Comparison of ENCODE assay signal across 28 cellular contexts in genomic region chr19:34489175-34489574, GRCh38. TPM values are rescaled to one million over a fixed set of nuclear protein-coding genes. Genes with fewer than 3 reads are reported as not detected.
"Had no signal": no experiment of that assay in that cellular context is flagged by ENCODE, and none has a peak within 500 bp of the region (broad histone marks: within the 10 kb centered on the region; RNA-seq: fewer than 3 reads in every experiment).

No MANE protein-coding gene starts in this region.

- H3K4me3 ChIP-seq: esophagus squamous epithelium, skin epidermis, thoracic aorta had no signal

- DNase-seq: activated CD4-positive, alpha-beta T cell treated with anti-CD3 and anti-CD28 coated beads for 4 hours; activated CD4-positive, alpha-beta T cell treated with anti-CD3 and anti-CD28 coated beads, Interleukin-2, amount 50 U/mL, for 4 hours; activated CD4-positive, CD25-positive, alpha-beta regulatory T cell; activated effector memory CD4-positive, alpha-beta T cell treated with anti-CD3 and anti-CD28 coated beads, Interleukin-2, amount 50 U/mL, for 16 hours; activated naive CD4-positive, alpha-beta T cell treated with anti-CD3 and anti-CD28 coated beads, Interleukin-2, amount 50 U/mL, for 16 hours; activated naive CD8-positive, alpha-beta T cell treated with anti-CD3 and anti-CD28 coated beads, Interleukin-2, amount 50 U/mL, for 24 hours; activated T-cell treated with anti-CD3 and anti-CD28 coated beads for 4 hours; amygdala; central memory CD4-positive, alpha-beta T cell; dermis blood vessel endothelial cell; effector CD4-positive, alpha-beta T cell; esophagus squamous epithelium; foreskin melanocyte; left cardiac atrium; midbrain; naive thymus-derived CD4-positive, alpha-beta T cell; retina; stimulated activated CD4-positive, alpha-beta T cell treated with anti-CD3 and anti-CD28 coated beads, Interleukin-12 subunit alpha, Interleukin-12 subunit beta, amount 100 ng/mL, for 4 hours; stimulated activated CD4-positive, alpha-beta T cell treated with anti-CD3 and anti-CD28 coated beads, Interleukin-4, amount 100 ng/mL, for 24 hours had no signal

- H3K4me3 Mint-ChIP-seq: activated naive CD8-positive, alpha-beta T cell treated with anti-CD3 and anti-CD28 coated beads, Interleukin-2, amount 50 U/mL, for 24 hours; activated T-helper 1 cell treated with anti-CD3 and anti-CD28 coated beads, Interleukin-12 subunit alpha, Interleukin-12 subunit beta, Interleukin-2, Interleukin-4 antibody, amounts not matched to agents 30 ng/mL and 10 ng/mL and 1 ng/mL, durations not matched to agents 14 hours and 24 hours and 36 hours; memory B cell; naive thymus-derived CD4-positive, alpha-beta T cell; stimulated activated effector memory CD8-positive, alpha-beta T cell treated with anti-CD3 and anti-CD28 coated beads, Interleukin-12 subunit alpha, Interleukin-12 subunit beta, amount 100 ng/mL, for 72 hours; stimulated activated naive CD8-positive, alpha-beta T cell treated with anti-CD3 and anti-CD28 coated beads, Interleukin-15, Interleukin-2, amounts not matched to agents 100 ng/mL and 50 ng/mL, for 24 hours had no signal

- H3K27me3 Mint-ChIP-seq: progenitor cell of endocrine pancreas had no signal

- H3K27ac ChIP-seq: epithelial cell of prostate, esophagus squamous epithelium, skin epidermis, thoracic aorta had no signal

- H3K4me1 Mint-ChIP-seq: activated naive CD8-positive, alpha-beta T cell treated with anti-CD3 and anti-CD28 coated beads, Interleukin-2, amount 50 U/mL, for 24 hours; memory B cell; naive thymus-derived CD4-positive, alpha-beta T cell; stimulated activated effector memory CD8-positive, alpha-beta T cell treated with anti-CD3 and anti-CD28 coated beads, Interleukin-12 subunit alpha, Interleukin-12 subunit beta, amount 100 ng/mL, for 72 hours had no signal

- H3K9me3 Mint-ChIP-seq: activated naive CD8-positive, alpha-beta T cell treated with anti-CD3 and anti-CD28 coated beads, Interleukin-2, amount 50 U/mL, for 24 hours; activated T-helper 1 cell treated with anti-CD3 and anti-CD28 coated beads, Interleukin-12 subunit alpha, Interleukin-12 subunit beta, Interleukin-2, Interleukin-4 antibody, amounts not matched to agents 30 ng/mL and 10 ng/mL and 1 ng/mL, durations not matched to agents 14 hours and 24 hours and 36 hours; memory B cell; stimulated activated effector memory CD8-positive, alpha-beta T cell treated with anti-CD3 and anti-CD28 coated beads, Interleukin-12 subunit alpha, Interleukin-12 subunit beta, amount 100 ng/mL, for 72 hours; stimulated activated naive CD8-positive, alpha-beta T cell treated with anti-CD3 and anti-CD28 coated beads, Interleukin-15, Interleukin-2, amounts not matched to agents 100 ng/mL and 50 ng/mL, for 24 hours had no signal

- ATAC-seq: activated naive CD8-positive, alpha-beta T cell treated with anti-CD3 and anti-CD28 coated beads, Interleukin-2, amount 50 U/mL, for 24 hours; left cardiac atrium; naive thymus-derived CD4-positive, alpha-beta T cell; sciatic nerve; stimulated activated effector memory CD8-positive, alpha-beta T cell treated with anti-CD3 and anti-CD28 coated beads, Interleukin-12 subunit alpha, Interleukin-12 subunit beta, amount 100 ng/mL, for 72 hours had no signal

- H3K27ac Mint-ChIP-seq: activated naive CD8-positive, alpha-beta T cell treated with anti-CD3 and anti-CD28 coated beads, Interleukin-2, amount 50 U/mL, for 24 hours; activated T-helper 1 cell treated with anti-CD3 and anti-CD28 coated beads, Interleukin-12 subunit alpha, Interleukin-12 subunit beta, Interleukin-2, Interleukin-4 antibody, amounts not matched to agents 30 ng/mL and 10 ng/mL and 1 ng/mL, durations not matched to agents 14 hours and 24 hours and 36 hours; memory B cell; naive thymus-derived CD4-positive, alpha-beta T cell; progenitor cell of endocrine pancreas; stimulated activated effector memory CD8-positive, alpha-beta T cell treated with anti-CD3 and anti-CD28 coated beads, Interleukin-12 subunit alpha, Interleukin-12 subunit beta, amount 100 ng/mL, for 72 hours; stimulated activated naive CD8-positive, alpha-beta T cell treated with anti-CD3 and anti-CD28 coated beads, Interleukin-15, Interleukin-2, amounts not matched to agents 100 ng/mL and 50 ng/mL, for 24 hours had no signal

- H3K9me3 ChIP-seq: esophagus squamous epithelium, thoracic aorta had no signal

- H3K36me3 Mint-ChIP-seq: stimulated activated effector memory CD8-positive, alpha-beta T cell treated with anti-CD3 and anti-CD28 coated beads, Interleukin-12 subunit alpha, Interleukin-12 subunit beta, amount 100 ng/mL, for 72 hours had no signal

RNA-seq across cellular contexts. Expression of gene WTIP, which starts 7.6 kb away (rescaled TPM):
- polyA plus RNA-seq: naive thymus-derived CD4-positive, alpha-beta T cell had no signal
